Comparison of ENCODE assay signal across 22 cellular contexts in the genomic region with DNA sequence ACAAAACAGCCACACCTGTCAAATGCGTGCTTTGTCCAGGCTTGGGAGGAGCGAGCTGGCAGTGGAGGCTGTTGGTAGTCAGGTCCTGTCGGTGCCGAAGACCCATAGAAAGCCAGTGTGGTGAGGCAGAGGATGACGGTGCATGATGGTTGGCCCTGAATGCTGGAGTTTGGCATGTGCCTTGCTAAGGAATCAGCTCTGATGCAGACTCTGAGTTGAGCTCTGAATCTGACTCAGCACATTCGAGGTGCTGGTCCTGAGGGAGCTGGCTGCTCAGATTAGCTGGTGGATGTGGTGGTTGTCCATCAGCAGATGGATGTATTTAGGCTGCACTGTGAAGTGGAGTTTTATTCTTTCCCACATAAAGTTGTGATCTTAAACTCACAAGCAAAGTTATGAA.
DNase-seq lines count a peak whose midpoint lies in the region; ATAC-seq, FAIRE-seq and TF ChIP-seq lines count a peak whose summit lies in the region.
"Had no signal": no experiment of that assay in that cellular context is flagged by ENCODE, and none has a peak within 500 bp of the region (broad histone marks: within the 10 kb centered on the region; RNA-seq: fewer than 3 reads in every experiment).

No MANE protein-coding gene starts in this region.

- H3K27me3 Mint-ChIP-seq in osteocyte (ENCODE audit: unreplicated experiment), result no peaks in the 10 kb centered on the region

- no peaks in the 10 kb centered on the region for H3K4me1 ChIP-seq in IMR-90 (ENCODE audit: control insufficient read depth, insufficient read depth, low read length)
- H3K4me1 ChIP-seq in H1 (replicated peaks in 1 of 4; ENCODE audit: control insufficient read depth in 3 of 4, insufficient read depth in 4 of 4, low read length in 3 of 4), result no peaks in the 10 kb centered on the region
- H3K4me1 ChIP-seq: BLaER1, Caco-2, HAP-1 had no signal

- POLR2A ChIA-PET in IMR-90 (lab: Charles Lee; ENCODE audit: unreplicated experiment) (no interaction called here), H1 (lab: Charles Lee; ENCODE audit: partially characterized antibody) (interaction anchor here (1.1 kb wide), 1 partner anchor 19 kb away, joined by 5 read pairs; no protein-coding TSS in a partner anchor)

- in situ Hi-C loops in IMR-90 (cut with MboI; ENCODE audit: low sequenced_read_pairs), result no loop called here

- DNase-seq in IMR-90 (no peak), RKO (ENCODE audit: low spot score) (peak; percentile 6), H1 (ENCODE audit: low read depth in 1 of 2, low spot score in 2 of 2) (no peak), osteocyte (ENCODE audit: extremely low spot score, unreplicated experiment) (peak; percentile 78), SHP77 treated with DMSO at 0.1 percent for 48 hours (lab: John Stamatoyannopoulos, UW) (no peak), DMS79 treated with DMSO at 0.1 percent for 48 hours (lab: John Stamatoyannopoulos, UW) (no peak)
- no peak for DNase-seq in activated T-cell treated with anti-CD3 and anti-CD28 coated beads, Interleukin-2, amount 50 U/mL, for 48 hours
- DNase-seq: Caco-2; CD4-positive, CD25-positive, alpha-beta regulatory T cell; CD8-positive, alpha-beta T cell; DMS153; EL; GDM1; HFFc6 had no signal

- no peak overlapping the region; the same call in 1 of the 2 replicates for H2BK12ac ChIP-seq in H1 (ENCODE audit: low read depth, low read length)

- no peak overlapping the region for H3K27ac Mint-ChIP-seq in osteocyte (ENCODE audit: unreplicated experiment)
- H3K27ac Mint-ChIP-seq: B cell; CD4-positive, CD25-positive, alpha-beta regulatory T cell; CD8-positive, alpha-beta T cell; GM23338; HFFc6 had no signal

- H3K56ac ChIP-seq in IMR-90 (ENCODE audit: extremely low read depth, insufficient read depth, low read length) (no peak overlapping the region), H1 (replicated peaks; ENCODE audit: insufficient read length, low read depth, low read length) (no peak overlapping the region)

- no TSS peak for BruUV-seq in IMR-90 (replicated peaks; lab: Mats Ljungman, UMichigan)

- H3K4me1 Mint-ChIP-seq in osteocyte (ENCODE audit: unreplicated experiment), result no peaks in the 10 kb centered on the region
- H3K4me1 Mint-ChIP-seq: B cell; CD4-positive, CD25-positive, alpha-beta regulatory T cell had no signal

- H3K36me3 Mint-ChIP-seq in osteocyte (ENCODE audit: unreplicated experiment), result no peaks in the 10 kb centered on the region
- H3K36me3 Mint-ChIP-seq: CD4-positive, CD25-positive, alpha-beta regulatory T cell had no signal

- no peak overlapping the region for H2AK5ac ChIP-seq in IMR-90 (ENCODE audit: low read depth, low read length)
- 0 out of 2 replicates have a peak overlapping the region, but pooled peaks have one; percentile 54 for H2AK5ac ChIP-seq in H1 (ENCODE audit: low read depth, low read length)

- H3K23ac ChIP-seq in IMR-90 (ENCODE audit: low read depth, low read length) (no peak overlapping the region), H1 (ENCODE audit: insufficient read length) (no peak overlapping the region)

- intact Hi-C loops in IMR-90 (cut with micrococcal nuclease), result no loop called here

- H2BK15ac ChIP-seq in IMR-90 (ENCODE audit: low read depth, low read length) (no peak overlapping the region), H1 (ENCODE audit: low read length) (no peak overlapping the region)

- H3K27me3 ChIP-seq in IMR-90 (ENCODE audit: control insufficient read depth, insufficient read depth, low read length), result no peaks in the 10 kb centered on the region
- no peaks in the 10 kb centered on the region for H3K27me3 ChIP-seq in H1 (replicated peaks in 1 of 4; ENCODE audit: control insufficient read depth in 3 of 4, extremely low read depth in 1 of 4, insufficient read depth in 3 of 4, low read length in 3 of 4)
- H3K27me3 ChIP-seq: BLaER1 had no signal

- TF ChIP-seq POLR2A in IMR-90 (IDR thresholded peaks at IDR 0.05; ENCODE audit: low read depth, low read length), result no peak
- no peak for TF ChIP-seq POLR2A in H1 (IDR thresholded peaks at IDR 0.05; ENCODE audit: control extremely low read depth in 1 of 2, low read depth in 2 of 2, low read length in 2 of 2)

- ATAC-seq in IMR-90 (ENCODE audit: low read depth) (no peak), HG03469 (IDR thresholded peaks at IDR 0.05; ENCODE audit: unreplicated experiment) (no peak)
- ATAC-seq: CD8-positive, alpha-beta T cell; GM12878; GM23338 had no signal

- no peak overlapping the region for H2AK9ac ChIP-seq in IMR-90 (replicated peaks; ENCODE audit: low read depth, low read length, poor library complexity)

- H4K8ac ChIP-seq in IMR-90 (ENCODE audit: low read depth in 2 of 2, low read length in 2 of 2) (no peak overlapping the region), H1 (ENCODE audit: extremely low read depth, insufficient read depth, low read length) (no peak overlapping the region)

- H4K5ac ChIP-seq in IMR-90 (ENCODE audit: low read depth, low read length) (no peak overlapping the region), H1 (ENCODE audit: insufficient read length, low read depth, low read length) (peak overlapping the region; percentile 10)

- H3K18ac ChIP-seq in IMR-90 (ENCODE audit: low read depth, low read length) (no peak overlapping the region), H1 (ENCODE audit: extremely low read depth, low read length) (no peak overlapping the region)

- H2BK20ac ChIP-seq in IMR-90 (ENCODE audit: low read depth, low read length) (no peak overlapping the region), H1 (ENCODE audit: low read length) (no peak overlapping the region)

- H3K27ac ChIP-seq in IMR-90 (ENCODE audit: insufficient read depth, low read length) (no peak overlapping the region), H1 (ENCODE audit: low read depth, low read length) (no peak overlapping the region)
- H3K27ac ChIP-seq: BLaER1, C4-2B had no signal

- no peak overlapping the region for H3K4me3 ChIP-seq in IMR-90 (ENCODE audit: insufficient read depth, low read depth, low read length)
- no peak overlapping the region for H3K4me3 ChIP-seq in H1 (ENCODE audit: extremely low read depth in 1 of 4, insufficient read depth in 2 of 4, low read depth in 3 of 4, low read length in 4 of 4)
- H3K4me3 ChIP-seq: BLaER1, GM12878, GM23338, HAP-1 had no signal

- H4K20me1 ChIP-seq in IMR-90 (ENCODE audit: insufficient read depth, low read length) (no peaks in the 10 kb centered on the region), H1 (replicated peaks in 1 of 2; ENCODE audit: control insufficient read depth in 1 of 2, insufficient read depth in 2 of 2, low read length in 2 of 2) (no peaks in the 10 kb centered on the region)
- H4K20me1 ChIP-seq: BLaER1 had no signal

- H3K79me1 ChIP-seq in IMR-90 (ENCODE audit: low read depth in 1 of 2, low read length in 2 of 2) (no peaks in the 10 kb centered on the region), H1 (ENCODE audit: low read depth, low read length) (no peaks in the 10 kb centered on the region)

- no peak for TF ChIP-seq RAD21 in IMR-90 (IDR thresholded peaks at IDR 0.05; ENCODE audit: low read length)
- no peak for TF ChIP-seq RAD21 in H1 (IDR thresholded peaks at IDR 0.05 in 1 of 2, conservative IDR thresholded peaks at IDR 0.05 in 1 of 2; ENCODE audit: low read depth in 2 of 2, low read length in 2 of 2)

- H3K9me1 ChIP-seq in IMR-90 (ENCODE audit: insufficient read depth, low read length), result no peaks in the 10 kb centered on the region

- FAIRE-seq in H1 (lab: Jason Lieb, UNC), result no peak
- FAIRE-seq: GM12878, H54 had no signal

- H3K9me3 Mint-ChIP-seq in osteocyte (ENCODE audit: unreplicated experiment), result peaks cover 17% of the 10 kb centered on the region

- H3K79me2 ChIP-seq in H1 (ENCODE audit: control insufficient read depth in 1 of 2, insufficient read depth in 2 of 2, low read length in 2 of 2), result no peaks in the 10 kb centered on the region

- WGBS in IMR-90 (ENCODE audit: extremely low coverage in 2 of 2, insufficient read length in 1 of 2), 2 experiments, result 54% methylated on average over 3 of the region's 6 CpGs; no CpG with 5 or more reads in 1 of the 2 experiments
- 89% methylated on average over 6 of the region's 6 CpGs; no CpG with 5 or more reads in 1 of the 2 experiments for WGBS in H1 (ENCODE audit: extremely low coverage in 1 of 2, insufficient coverage in 1 of 2, insufficient read length in 1 of 2, insufficient replicate concordance in 2 of 2, low coverage in 1 of 2, low lambda C conversion rate in 2 of 2, missing lambda C conversion rate in 1 of 2), 2 experiments

- H3K4me2 ChIP-seq in IMR-90 (ENCODE audit: low read depth, low read length), result no peak overlapping the region
- no peak overlapping the region for H3K4me2 ChIP-seq in H1 (ENCODE audit: insufficient read depth in 1 of 2, low read depth in 2 of 2, low read length in 2 of 2)
- H3K4me2 ChIP-seq: BLaER1, GM23338 had no signal

- no peak overlapping the region for H3K4me3 Mint-ChIP-seq in osteocyte (ENCODE audit: unreplicated experiment)
- H3K4me3 Mint-ChIP-seq: B cell; CD4-positive, CD25-positive, alpha-beta regulatory T cell; CD8-positive, alpha-beta T cell; GM23338; HFFc6 had no signal

- H3K9me3 ChIP-seq in IMR-90 (ENCODE audit: control insufficient read depth, insufficient read depth, low read length) (no peaks in the 10 kb centered on the region), H1 (ENCODE audit: insufficient read depth in 2 of 2, low read depth in 1 of 2, low read length in 1 of 2) (peaks cover 2 to 8% of the 10 kb centered on the region in 2 experiments; a peak in 2 of 4 replicates)

- no peak overlapping the region for H2AFZ ChIP-seq in IMR-90 (replicated peaks; ENCODE audit: low read length, poor library complexity)
- H2AFZ ChIP-seq in H1 (ENCODE audit: low read length), result no peak overlapping the region
- H2AFZ ChIP-seq: GM23338 had no signal

- H4K91ac ChIP-seq in IMR-90 (ENCODE audit: insufficient read depth, low read depth, low read length) (no peak overlapping the region), H1 (replicated peaks; ENCODE audit: insufficient read length, low read length) (no peak overlapping the region)

- no peak overlapping the region for H3K14ac ChIP-seq in IMR-90 (replicated peaks; ENCODE audit: low read depth, low read length)
- H3K14ac ChIP-seq in H1 (ENCODE audit: insufficient read length), result no peak overlapping the region

- no peak overlapping the region for H3K4ac ChIP-seq in IMR-90 (ENCODE audit: low read depth, low read length)
- H3K4ac ChIP-seq in H1 (replicated peaks; ENCODE audit: insufficient read length, low read depth, low read length), result no peak overlapping the region

- H3K36me3 ChIP-seq in IMR-90 (ENCODE audit: control insufficient read depth, insufficient read depth, low read length) (no peaks in the 10 kb centered on the region), H1 (ENCODE audit: control insufficient read depth in 2 of 4, insufficient read depth in 4 of 4, low read length in 3 of 4) (no peaks in the 10 kb centered on the region; a peak in 2 of 8 replicates)
- H3K36me3 ChIP-seq: BLaER1, HAP-1 had no signal

- dilution Hi-C loops in IMR-90 (cut with HindIII; ENCODE audit: low sequenced_read_pairs, unreplicated experiment), result no loop called here

- H3K9ac ChIP-seq in IMR-90 (ENCODE audit: low read depth, low read length) (no peak overlapping the region), H1 (replicated peaks in 1 of 4; ENCODE audit: extremely low read depth in 1 of 4, low read depth in 3 of 4, low read length in 3 of 4) (no peak overlapping the region)
- H3K9ac ChIP-seq: BLaER1 had no signal

- no peak for TF ChIP-seq CTCF in IMR-90 (conservative IDR thresholded peaks at IDR 0.05; ENCODE audit: low read depth, low read length)
- TF ChIP-seq CTCF in H1 (IDR thresholded peaks at IDR 0.05; ENCODE audit: control extremely low read depth in 1 of 3, insufficient read depth in 1 of 3, low read depth in 1 of 3, low read length in 3 of 3), result no peak
- no peak for TF ChIP-seq CTCF in osteocyte (IDR thresholded peaks at IDR 0.05)

- no peak overlapping the region for H2BK120ac ChIP-seq in IMR-90 (ENCODE audit: low read depth, low read length)
- H2BK120ac ChIP-seq in H1 (replicated peaks; ENCODE audit: low read depth, low read length), result no peak overlapping the region

- H2BK5ac ChIP-seq in IMR-90 (ENCODE audit: low read depth, low read length, poor library complexity, severe bottlenecking) (no peak overlapping the region), H1 (ENCODE audit: low read depth, low read length) (peak overlapping the region; percentile 71; the same call in 1 of the 2 replicates)

- no peaks in the 10 kb centered on the region for H3K23me2 ChIP-seq in H1 (ENCODE audit: low read depth, low read length)

- TF ChIP-seq EP300 in H1 (IDR thresholded peaks at IDR 0.05; ENCODE audit: borderline replicate concordance in 1 of 2, low read depth in 2 of 2, low read length in 2 of 2), result no peak

- CTCF ChIA-PET in IMR-90 (lab: Yijun Ruan, JAX), result no interaction called here
- CTCF ChIA-PET in H1 (lab: Charles Lee; ENCODE audit: partially characterized antibody), result interaction anchor here (0.9 to 1.2 kb wide), 2 partner anchors 21 to 74 kb away, joined by 3 read pairs; no protein-coding TSS in a partner anchor

Comparison
In these comparisons a context has a peak if more than half of its experiments do, and no peak if none do; other contexts are left out.
1. DNase-seq: peak in RKO (single experiment) and osteocyte (single experiment); none in IMR-90 (single experiment), H1 (0 of 2), SHP77 treated with DMSO at 0.1 percent for 48 hours (single experiment), activated T-cell treated with anti-CD3 and anti-CD28 coated beads, Interleukin-2, amount 50 U/mL, for 48 hours (0 of 2) and DMS79 treated with DMSO at 0.1 percent for 48 hours (single experiment).